14 cellular contexts compared by ENCODE assay signal in genomic region chr3:42847731-42848130, GRCh38. TPM values are rescaled to one million over a fixed set of nuclear protein-coding genes. Genes with fewer than 3 reads are reported as not detected.
DNase-seq lines count a peak whose midpoint lies in the region; ATAC-seq and TF ChIP-seq lines count a peak whose summit lies in the region.
"Had no signal": no experiment of that assay in that cellular context is flagged by ENCODE, and none has a peak within 500 bp of the region (broad histone marks: within the 10 kb centered on the region; RNA-seq: fewer than 3 reads in every experiment).

No MANE protein-coding gene starts in this region.

- H3K9me3 ChIP-seq in upper lobe of right lung: no peaks in the 10 kb centered on the region
- no peaks in the 10 kb centered on the region for H3K9me3 ChIP-seq in osteoblast (ENCODE audit: low read depth, low read length)
- H3K9me3 ChIP-seq: A549, heart left ventricle had no signal

- H2AFZ ChIP-seq in osteoblast (ENCODE audit: low read length): no peak overlapping the region

- ATAC-seq in upper lobe of right lung: no peak
- ATAC-seq in GM21786 (IDR thresholded peaks at IDR 0.05; ENCODE audit: unreplicated experiment): no peak
- ATAC-seq: A549 had no signal

- no peak overlapping the region for H3K4me2 ChIP-seq in osteoblast (ENCODE audit: insufficient read depth, low read length)
- H3K4me2 ChIP-seq: A549 had no signal

- H3K4me3 ChIP-seq in upper lobe of right lung (no peak overlapping the region), osteoblast (ENCODE audit: insufficient read depth, low read length) (no peak overlapping the region)
- H3K4me3 ChIP-seq: A549, heart left ventricle had no signal

- no peaks in the 10 kb centered on the region for H3K27me3 ChIP-seq in upper lobe of right lung
- H3K27me3 ChIP-seq in osteoblast (ENCODE audit: insufficient read depth, low read length): peaks cover 12% of the 10 kb centered on the region
- H3K27me3 ChIP-seq: heart left ventricle had no signal

- H3K79me2 ChIP-seq in osteoblast (ENCODE audit: insufficient read depth, low read length): no peaks in the 10 kb centered on the region

- intact Hi-C loops in upper lobe of right lung (cut with DNase I): no loop called here

- TF ChIP-seq CTCF in upper lobe of right lung (IDR thresholded peaks at IDR 0.05): no peak
- TF ChIP-seq CTCF in osteoblast (IDR thresholded peaks at IDR 0.05; ENCODE audit: extremely low read depth, low read depth, low read length): no peak

- peak; percentile 37 for DNase-seq in activated CD8-positive, alpha-beta memory T cell treated with anti-CD3 and anti-CD28 coated beads for 24 hours
- DNase-seq in activated CD8-positive, alpha-beta memory T cell treated with anti-CD3 and anti-CD28 coated beads, Interleukin-2, amount 50 U/mL, for 4 hours: no peak
- peak; percentile 56 for DNase-seq in myocyte (ENCODE audit: low read depth)
- no peak for DNase-seq in upper lobe of right lung
- no peak for DNase-seq in osteoblast (ENCODE audit: insufficient read length, low spot score, missing footprints)
- DNase-seq in NCI-H1105 treated with DMSO at 0.1 percent for 48 hours (lab: John Stamatoyannopoulos, UW): no peak
- DNase-seq: effector CD8-positive, alpha-beta T cell; NCI-H1694 had no signal

- H3K27ac ChIP-seq in cingulate gyrus (ENCODE audit: low read depth, low read length) (peak overlapping the region; percentile 47), upper lobe of right lung (peak overlapping the region; percentile 66), osteoblast (ENCODE audit: low read depth, low read length) (no peak overlapping the region)
- H3K27ac ChIP-seq: A549 had no signal

- H3K4me1 ChIP-seq in upper lobe of right lung (peaks cover 34% of the 10 kb centered on the region), osteoblast (ENCODE audit: insufficient read depth, low read length) (no peaks in the 10 kb centered on the region)
- H3K4me1 ChIP-seq: A549 had no signal

- no peaks in the 10 kb centered on the region for H4K20me1 ChIP-seq in osteoblast (ENCODE audit: insufficient read depth, low read length)

- no peaks in the 10 kb centered on the region for H3K36me3 ChIP-seq in upper lobe of right lung
- H3K36me3 ChIP-seq in osteoblast (ENCODE audit: insufficient read depth, low read length): no peaks in the 10 kb centered on the region
- H3K36me3 ChIP-seq: heart left ventricle had no signal

RNA-seq across cellular contexts. Expression of gene CYP8B1, which starts 27.9 kb away (rescaled TPM):
- total RNA-seq in myocyte (not detected in 2 replicates), upper lobe of right lung (not detected), osteoblast (not detected in 2 replicates)
- 0.21 TPM for polyA plus RNA-seq in myocyte (2012)
- total RNA-seq: aorta; T-helper 1 cell treated with Interleukin-12 subunit alpha and Interleukin-12 subunit beta and Interleukin-4 antibody, amounts not matched to agents 30 ng/mL and 1 ng/mL, for 36 hours had no signal
- polyA plus RNA-seq: A549, heart left ventricle had no signal

RNA-seq across cellular contexts. Expression of gene ACKR2, which starts 38.5 kb away (rescaled TPM):
- total RNA-seq in myocyte: 0.11 TPM in 1 of 2 replicates, not detected in the other
- polyA plus RNA-seq in myocyte (2012): 3.5 TPM
- total RNA-seq in upper lobe of right lung: 5.2 TPM
- under 0.01 TPM in 1 of 2 replicates, not detected in the other for total RNA-seq in osteoblast

RNA-seq across cellular contexts. Expression of gene HIGD1A, which starts 43.4 kb away (rescaled TPM):
- total RNA-seq in myocyte (192 and 193 TPM in 2 replicates), upper lobe of right lung (79.7 TPM), osteoblast (86.6 and 88.3 TPM in 2 replicates)
- polyA plus RNA-seq in myocyte (2012): 106 TPM

RNA-seq across cellular contexts. Expression of gene ZNF662, which starts 58.2 kb away (rescaled TPM):
- total RNA-seq in myocyte (1.1 and 1.3 TPM in 2 replicates), upper lobe of right lung (9.6 TPM), osteoblast (4.0 and 4.1 TPM in 2 replicates)
- 1.3 TPM for polyA plus RNA-seq in myocyte (2012)
- polyA plus RNA-seq: A549 had no signal

Comparison
In these comparisons a context has a peak if more than half of its experiments do, and no peak if none do; other contexts are left out.
1. DNase-seq: peak in activated CD8-positive, alpha-beta memory T cell treated with anti-CD3 and anti-CD28 coated beads for 24 hours (single experiment) and myocyte (single experiment); none in activated CD8-positive, alpha-beta memory T cell treated with anti-CD3 and anti-CD28 coated beads, Interleukin-2, amount 50 U/mL, for 4 hours (single experiment), upper lobe of right lung (single experiment), osteoblast (single experiment) and NCI-H1105 treated with DMSO at 0.1 percent for 48 hours (single experiment).